Comparison of ENCODE assay signal across 10 cellular contexts in the genomic region with DNA sequence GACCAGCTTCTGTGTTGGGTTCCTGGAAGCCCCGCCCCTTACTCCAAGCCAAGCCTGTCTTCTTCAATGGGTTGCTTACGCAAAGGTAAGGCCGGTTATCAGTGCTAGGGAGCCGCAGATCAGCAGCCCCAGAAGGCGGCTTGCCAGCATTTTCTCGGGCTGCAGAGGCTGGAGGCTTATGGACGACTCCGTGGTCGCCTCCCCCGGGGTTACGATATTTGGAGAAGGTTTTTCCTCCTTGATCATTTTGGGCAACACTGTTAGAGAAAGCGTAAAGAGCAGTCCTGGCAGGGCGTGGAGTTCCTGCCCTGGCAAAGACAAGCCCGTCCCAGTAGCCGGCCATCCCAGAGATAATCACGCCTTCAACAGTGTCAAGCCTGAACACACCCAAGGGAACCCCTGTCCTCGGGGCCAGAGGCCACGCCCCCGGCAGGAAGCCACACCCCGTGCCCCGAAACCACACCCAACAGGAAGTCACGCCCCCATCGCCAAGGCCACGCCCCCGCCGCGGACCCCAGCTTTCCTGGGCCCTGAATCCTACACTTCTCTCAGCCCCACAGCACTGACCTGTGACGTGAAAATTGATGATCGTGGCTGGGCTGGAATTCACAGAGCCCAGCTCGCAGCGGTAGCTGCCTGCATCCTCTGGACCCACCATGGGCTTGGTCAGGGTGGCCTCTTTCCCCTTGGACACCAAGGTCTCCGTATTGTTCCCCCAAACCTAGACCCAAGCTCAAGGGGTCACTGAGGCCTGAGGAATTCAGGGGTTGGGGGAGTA. TPM values are rescaled to one million over a fixed set of nuclear protein-coding genes. Genes with fewer than 3 reads are reported as not detected.
DNase-seq lines count a peak whose midpoint lies in the region; ATAC-seq, FAIRE-seq and TF ChIP-seq lines count a peak whose summit lies in the region.
"Had no signal": no experiment of that assay in that cellular context is flagged by ENCODE, and none has a peak within 500 bp of the region (broad histone marks: within the 10 kb centered on the region; RNA-seq: fewer than 3 reads in every experiment).

No MANE protein-coding gene starts in this region.

- no peak overlapping the region for H3K27ac Mint-ChIP-seq in CD4-positive, alpha-beta T cell
- H3K27ac Mint-ChIP-seq: T-cell had no signal

- TF ChIP-seq POLR2A in breast epithelium (IDR thresholded peaks at IDR 0.05) = no peak

- peak overlapping the region; percentile 62 for H3K4me3 ChIP-seq in HUES6 (ENCODE audit: low read depth, low read length)
- H3K4me3 ChIP-seq in breast epithelium = peak overlapping the region in 2 of 3 donors; percentile 50 to 81
- H3K4me3 ChIP-seq in mucosa of descending colon = no peak overlapping the region

- no peak overlapping the region for H3K9ac ChIP-seq in HUES6 (ENCODE audit: low read length)

- peaks cover 15% of the 10 kb centered on the region for H3K27me3 Mint-ChIP-seq in CD4-positive, alpha-beta T cell

- no peak overlapping the region for H3K27ac ChIP-seq in CD4-positive, alpha-beta T cell (ENCODE audit: low read depth, low read length)
- no peak overlapping the region for H3K27ac ChIP-seq in HUES6 (ENCODE audit: low read depth, low read length)
- H3K27ac ChIP-seq in breast epithelium = peak overlapping the region; percentile 13 to 70

- peaks cover 28% of the 10 kb centered on the region for H3K4me1 Mint-ChIP-seq in CD4-positive, alpha-beta T cell (ENCODE audit: low read depth)

- no peaks in the 10 kb centered on the region for H3K36me3 Mint-ChIP-seq in CD4-positive, alpha-beta T cell (ENCODE audit: low read depth)
- H3K36me3 Mint-ChIP-seq: T-cell had no signal

- H3K9me3 Mint-ChIP-seq in CD4-positive, alpha-beta T cell = no peaks in the 10 kb centered on the region
- H3K9me3 Mint-ChIP-seq: T-cell had no signal

- no peak for ATAC-seq in CD4-positive, alpha-beta T cell (ENCODE audit: poor library complexity)
- ATAC-seq in mucosa of descending colon = peak; percentile 52
- ATAC-seq in HG03457 (IDR thresholded peaks at IDR 0.05; ENCODE audit: unreplicated experiment) = no peak
- ATAC-seq: T-cell had no signal

- H3K4me3 Mint-ChIP-seq in CD4-positive, alpha-beta T cell = peak overlapping the region; percentile 58

- TF ChIP-seq CTCF in CD4-positive, alpha-beta T cell (IDR thresholded peaks at IDR 0.05) = no peak
- no peak for TF ChIP-seq CTCF in breast epithelium (IDR thresholded peaks at IDR 0.05)
- no peak for TF ChIP-seq CTCF in mucosa of descending colon (IDR thresholded peaks at IDR 0.05)
- TF ChIP-seq CTCF in D721Med (IDR thresholded peaks at IDR 0.05; ENCODE audit: insufficient read depth, missing control alignments) = no peak

- DNase-seq in CD4-positive, alpha-beta T cell = peak in 2 of 10 experiments; percentile 29 to 32
- DNase-seq in breast epithelium (ENCODE audit: low spot score in 2 of 2) (no peak), mucosa of descending colon (peak; percentile 58 to 72 (median 72)), mucosa of gallbladder (ENCODE audit: low spot score) (no peak), NCI-H2107 treated with DMSO at 0.1 percent for 48 hours (lab: John Stamatoyannopoulos, UW; ENCODE audit: unreplicated experiment) (no peak), D721Med (ENCODE audit: insufficient read length, low spot score) (no peak)

- peaks cover 40% of the 10 kb centered on the region for H3K4me1 ChIP-seq in HUES6 (ENCODE audit: control insufficient read depth, insufficient read depth, low read length)
- H3K4me1 ChIP-seq in breast epithelium = no peaks in the 10 kb centered on the region
- peaks cover 11% of the 10 kb centered on the region for H3K4me1 ChIP-seq in mucosa of descending colon (ENCODE audit: low read depth)

- peaks cover 21% of the 10 kb centered on the region for H3K27me3 ChIP-seq in CD4-positive, alpha-beta T cell (ENCODE audit: control insufficient read depth, insufficient read depth, low read length)
- H3K27me3 ChIP-seq in HUES6 (ENCODE audit: control insufficient read depth, insufficient read depth, low read length) = peaks cover 21% of the 10 kb centered on the region
- no peaks in the 10 kb centered on the region for H3K27me3 ChIP-seq in breast epithelium

- intact Hi-C loops in CD4-positive, alpha-beta T cell (cut with DNase I, micrococcal nuclease) = no loop called here
- intact Hi-C loops in breast epithelium (cut with DNase I; ENCODE audit: low total_unique reads) (no loop called here), mucosa of descending colon (cut with DNase I, micrococcal nuclease) (no loop called here)

- CTCF ChIA-PET in CD4-positive, alpha-beta T cell (lab: Charles Lee) = no interaction called here

- POLR2A ChIA-PET in CD4-positive, alpha-beta T cell (lab: Charles Lee) = interaction anchor here (0.7 kb wide), 1 partner anchor 57 kb away, joined by 3 read pairs; no protein-coding TSS in a partner anchor

- FAIRE-seq in D721Med (lab: Jason Lieb, UNC) = no peak
- FAIRE-seq: frontal cortex had no signal

- H3K36me3 ChIP-seq in HUES6 (ENCODE audit: control insufficient read depth, insufficient read depth, low read length) = no peaks in the 10 kb centered on the region
- no peaks in the 10 kb centered on the region for H3K36me3 ChIP-seq in breast epithelium
- no peaks in the 10 kb centered on the region for H3K36me3 ChIP-seq in mucosa of descending colon (ENCODE audit: low read depth)

- H3K9me3 ChIP-seq in CD4-positive, alpha-beta T cell (ENCODE audit: control insufficient read depth, low read length) = no peaks in the 10 kb centered on the region
- H3K9me3 ChIP-seq in HUES6 (ENCODE audit: control insufficient read depth, insufficient read depth, low read depth, low read length) (no peaks in the 10 kb centered on the region), breast epithelium (no peaks in the 10 kb centered on the region), mucosa of descending colon (no peaks in the 10 kb centered on the region)

RNA-seq across cellular contexts. Expression of gene RASIP1, which starts 1.0 kb away (rescaled TPM):
- total RNA-seq in CD4-positive, alpha-beta T cell = under 1 TPM; 0.55 to 0.56 TPM
- total RNA-seq in breast epithelium (10 to 100 TPM in 2 of 3 donors, 1 to 10 TPM in 1; 7.7 to 28.2 (median 10.7) TPM), mucosa of descending colon (1 to 10 TPM; 1.7 to 8.6 (median 3.2) TPM), mucosa of gallbladder (13.1 TPM)

RNA-seq across cellular contexts. Expression of gene IZUMO1, which starts 5.3 kb away (rescaled TPM):
- total RNA-seq in CD4-positive, alpha-beta T cell = not detected
- under 1 TPM in 1 of 3 donors, not detected in 2; 0.29 TPM for total RNA-seq in breast epithelium
- total RNA-seq in mucosa of descending colon = not detected
- 0.20 TPM for total RNA-seq in mucosa of gallbladder
- total RNA-seq: frontal cortex, T-cell had no signal

RNA-seq across cellular contexts. Expression of gene FUT1, which starts 11.0 kb away (rescaled TPM):
- not detected for total RNA-seq in CD4-positive, alpha-beta T cell
- total RNA-seq in breast epithelium = 1 to 10 TPM in 2 of 3 donors, under 1 TPM in 1; 0.48 to 6.2 (median 3.1) TPM
- 1 to 10 TPM in 1 of 3 donors, under 1 TPM in 2; 0.17 to 1.5 (median 0.72) TPM for total RNA-seq in mucosa of descending colon
- 1.0 TPM for total RNA-seq in mucosa of gallbladder

RNA-seq across cellular contexts. Expression of gene FGF21, which starts 13.9 kb away (rescaled TPM):
- total RNA-seq in CD4-positive, alpha-beta T cell = not detected
- total RNA-seq in breast epithelium (not detected), mucosa of descending colon (not detected), mucosa of gallbladder (not detected)
- total RNA-seq: frontal cortex, T-cell had no signal

RNA-seq across cellular contexts. Expression of gene MAMSTR, which starts 21.9 kb away (rescaled TPM):
- total RNA-seq in CD4-positive, alpha-beta T cell = under 1 TPM; 0.47 to 0.50 TPM
- 1 to 10 TPM in 2 of 3 donors, under 1 TPM in 1; 0.32 to 1.9 (median 1.3) TPM for total RNA-seq in breast epithelium
- 1 to 10 TPM in 1 of 3 donors, under 1 TPM in 2; 0.31 to 2.4 (median 0.61) TPM for total RNA-seq in mucosa of descending colon
- 1.6 TPM for total RNA-seq in mucosa of gallbladder

Comparison
In these comparisons a context has a peak if more than half of its experiments do, and no peak if none do; other contexts are left out.
1. DNase-seq: peak in mucosa of descending colon (3 of 3); none in breast epithelium (0 of 2), mucosa of gallbladder (single experiment), NCI-H2107 treated with DMSO at 0.1 percent for 48 hours (single experiment) and D721Med (single experiment).
2. H3K27ac ChIP-seq: peak in breast epithelium (2 of 2); none in CD4-positive, alpha-beta T cell (single experiment) and HUES6 (single experiment).